ENCODE assay signal across 16 cellular contexts in the genomic region with DNA sequence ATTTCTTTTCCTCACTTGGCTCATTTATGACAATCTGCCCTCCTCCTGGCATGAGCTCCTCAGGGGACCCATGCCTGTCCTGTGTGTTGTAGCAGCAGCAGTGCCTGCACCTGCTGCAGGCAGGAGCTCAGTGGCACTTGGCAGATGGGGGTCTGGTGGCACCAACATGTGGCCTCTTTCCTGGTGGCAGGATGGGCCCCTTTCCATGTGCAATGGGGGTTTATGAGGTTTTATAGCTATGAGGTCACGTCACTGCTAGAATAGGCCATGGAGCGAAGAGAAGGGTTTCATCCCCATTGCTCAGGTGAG. TPM values are rescaled to one million over a fixed set of nuclear protein-coding genes. Genes with fewer than 3 reads are reported as not detected.
DNase-seq lines count a peak whose midpoint lies in the region; ATAC-seq, FAIRE-seq and TF ChIP-seq lines count a peak whose summit lies in the region.
"Had no signal": no experiment of that assay in that cellular context is flagged by ENCODE, and none has a peak within 500 bp of the region (broad histone marks: within the 10 kb centered on the region; RNA-seq: fewer than 3 reads in every experiment).

No MANE protein-coding gene starts in this region.

- ATAC-seq in activated T-cell treated with anti-CD3 and anti-CD28 coated beads, Interleukin-2, amount 50 U/mL, for 4 hours, result no peak
- no peak for ATAC-seq in K562
- no peak for ATAC-seq in stimulated activated effector memory CD8-positive, alpha-beta T cell treated with anti-CD3 and anti-CD28 coated beads, Interleukin-12 subunit alpha, Interleukin-12 subunit beta, amount 100 ng/mL, for 72 hours
- no peak for ATAC-seq in GM18505 (IDR thresholded peaks at IDR 0.05; ENCODE audit: unreplicated experiment)

- 0 out of 2 replicates have a peak, but pooled peaks cover 4% of the 10 kb centered on the region for H3K9me3 ChIP-seq in OCI-LY3 (ENCODE audit: insufficient read depth, low read length)
- H3K9me3 ChIP-seq in K562 (replicated peaks; ENCODE audit: control insufficient read depth, insufficient read depth, low read depth, low read length), result no peaks in the 10 kb centered on the region
- H3K9me3 ChIP-seq: ovary, tibial artery had no signal

- intact Hi-C loops in K562 (cut with micrococcal nuclease), result no loop called here

- H3K27me3 Mint-ChIP-seq in activated T-cell treated with anti-CD3 and anti-CD28 coated beads, Interleukin-2, amount 50 U/mL, for 4 hours (ENCODE audit: low read depth), result no peaks in the 10 kb centered on the region

- peak overlapping the region; percentile 100 for H3K27ac Mint-ChIP-seq in stimulated activated effector memory CD8-positive, alpha-beta T cell treated with anti-CD3 and anti-CD28 coated beads, Interleukin-12 subunit alpha, Interleukin-12 subunit beta, amount 100 ng/mL, for 72 hours
- H3K27ac Mint-ChIP-seq: brain had no signal

- H3K36me3 Mint-ChIP-seq in activated T-cell treated with anti-CD3 and anti-CD28 coated beads, Interleukin-2, amount 50 U/mL, for 4 hours (ENCODE audit: insufficient read depth), result peaks cover 4% of the 10 kb centered on the region
- peaks cover 41% of the 10 kb centered on the region for H3K36me3 Mint-ChIP-seq in stimulated activated effector memory CD8-positive, alpha-beta T cell treated with anti-CD3 and anti-CD28 coated beads, Interleukin-12 subunit alpha, Interleukin-12 subunit beta, amount 100 ng/mL, for 72 hours
- H3K36me3 Mint-ChIP-seq: brain had no signal

- TF ChIP-seq EP300 in K562 (IDR thresholded peaks at IDR 0.05; ENCODE audit: low read length), result no peak

- H3K9me3 Mint-ChIP-seq in activated T-cell treated with anti-CD3 and anti-CD28 coated beads, Interleukin-2, amount 50 U/mL, for 4 hours, result peaks cover 2% of the 10 kb centered on the region
- peaks cover 3% of the 10 kb centered on the region for H3K9me3 Mint-ChIP-seq in stimulated activated effector memory CD8-positive, alpha-beta T cell treated with anti-CD3 and anti-CD28 coated beads, Interleukin-12 subunit alpha, Interleukin-12 subunit beta, amount 100 ng/mL, for 72 hours

- H3K4me1 ChIP-seq in OCI-LY3 (ENCODE audit: low read length) (peaks cover 32% of the 10 kb centered on the region), K562 (replicated peaks in 1 of 2; ENCODE audit: control insufficient read depth in 2 of 2, insufficient read depth in 2 of 2, low read length in 2 of 2) (peaks cover 35 to 68% of the 10 kb centered on the region in 2 experiments; a peak in 4 of 5 replicates)
- H3K4me1 ChIP-seq: tibial artery had no signal

- H4K20me1 ChIP-seq in OCI-LY3 (ENCODE audit: insufficient read depth, low read length), result peaks cover 32% of the 10 kb centered on the region
- H4K20me1 ChIP-seq in K562 (replicated peaks; ENCODE audit: control insufficient read depth, insufficient read depth, low read length), result peaks cover 19% of the 10 kb centered on the region; the same call in 1 of the 2 replicates

- no peak for FAIRE-seq in K562 (lab: Jason Lieb, UNC)

- CTCF ChIA-PET in K562 (lab: Yijun Ruan, JAX; ENCODE audit: low intra/inter-chr PET ratio), result no interaction called here

- TF ChIP-seq RAD21 in K562 (CRISPR knock-in tag; conservative IDR thresholded peaks at IDR 0.05 in 1 of 2, IDR thresholded peaks at IDR 0.05 in 1 of 2), result no peak

- peak overlapping the region; percentile 93 for H3K4me3 Mint-ChIP-seq in activated T-cell treated with anti-CD3 and anti-CD28 coated beads, Interleukin-2, amount 50 U/mL, for 4 hours
- H3K4me3 Mint-ChIP-seq in stimulated activated effector memory CD8-positive, alpha-beta T cell treated with anti-CD3 and anti-CD28 coated beads, Interleukin-12 subunit alpha, Interleukin-12 subunit beta, amount 100 ng/mL, for 72 hours, result peak overlapping the region; percentile 97
- H3K4me3 Mint-ChIP-seq: brain had no signal

- H3K79me2 ChIP-seq in OCI-LY3 (ENCODE audit: low read length) (peaks cover 39% of the 10 kb centered on the region), K562 (ENCODE audit: control insufficient read depth, insufficient read depth, low read length) (peaks cover 98% of the 10 kb centered on the region)

- TF ChIP-seq POLR2A in K562 (conservative IDR thresholded peaks at IDR 0.05), result no peak
- TF ChIP-seq POLR2A in GM18505 (IDR thresholded peaks at IDR 0.05; ENCODE audit: borderline replicate concordance, extremely low read depth, insufficient read depth, insufficient read length), result no peak

- H3K9ac ChIP-seq in OCI-LY3 (ENCODE audit: low read length) (no peak overlapping the region), K562 (ENCODE audit: insufficient read depth in 1 of 2, low read depth in 2 of 2, low read length in 2 of 2) (peak overlapping the region in 1 of 2 experiments; percentile 84; a peak in 2 of 4 replicates)

- peaks cover 3% of the 10 kb centered on the region for H3K9me1 ChIP-seq in K562 (ENCODE audit: control insufficient read depth, insufficient read depth, low read length)

- 55% methylated on average over 2 of the region's 2 CpGs for WGBS in K562 (ENCODE audit: insufficient coverage, low coverage, missing lambda C conversion rate)

- peaks cover 97% of the 10 kb centered on the region for H3K4me1 Mint-ChIP-seq in activated T-cell treated with anti-CD3 and anti-CD28 coated beads, Interleukin-2, amount 50 U/mL, for 4 hours (ENCODE audit: low read depth)
- peaks cover 93% of the 10 kb centered on the region for H3K4me1 Mint-ChIP-seq in stimulated activated effector memory CD8-positive, alpha-beta T cell treated with anti-CD3 and anti-CD28 coated beads, Interleukin-12 subunit alpha, Interleukin-12 subunit beta, amount 100 ng/mL, for 72 hours
- H3K4me1 Mint-ChIP-seq: brain had no signal

- H3K27me3 ChIP-seq in OCI-LY3 (ENCODE audit: low read depth, low read length) (no peaks in the 10 kb centered on the region), K562 (ENCODE audit: control insufficient read depth in 2 of 2, insufficient read depth in 2 of 2, low read length in 2 of 2) (no peaks in the 10 kb centered on the region)
- H3K27me3 ChIP-seq: ovary, tibial artery had no signal

- H3K4me2 ChIP-seq in OCI-LY3 (ENCODE audit: low read length) (peak overlapping the region; percentile 93), K562 (ENCODE audit: insufficient read depth, low read length) (peak overlapping the region; percentile 53; the same call in 1 of the 2 replicates)

- no peak for DNase-seq in activated T-cell treated with anti-CD3 and anti-CD28 coated beads, Interleukin-2, amount 50 U/mL, for 4 hours
- DNase-seq in activated T-cell treated with anti-CD3 and anti-CD28 coated beads, Interleukin-2, amount 50 U/mL, for 48 hours, result no peak
- DNase-seq in K562 (ENCODE audit: extremely low read depth in 1 of 4, low spot score in 3 of 4) (no peak), HuH-7 (ENCODE audit: low spot score) (no peak), CD1c-positive myeloid dendritic cell (ENCODE audit: extremely low spot score) (no peak)
- DNase-seq in stimulated activated effector memory CD8-positive, alpha-beta T cell treated with anti-CD3 and anti-CD28 coated beads, Interleukin-12 subunit alpha, Interleukin-12 subunit beta, amount 100 ng/mL, for 72 hours (ENCODE audit: low spot score in 2 of 2), result no peak
- DNase-seq: DMS 273 treated with DMSO at 0.1 percent for 48 hours, mesendoderm, NCI-H2081 treated with DMSO at 0.1 percent for 48 hours, NCI-H82, SHP77 treated with DMSO at 0.1 percent for 48 hours had no signal

- no TSS peak for BruUV-seq in K562 (replicated peaks; lab: Mats Ljungman, UMichigan)

- H3K27ac ChIP-seq in OCI-LY3 (ENCODE audit: low read length), result no peak overlapping the region
- no peak overlapping the region for H3K27ac ChIP-seq in K562 (ENCODE audit: extremely low read depth, low read depth, low read length)
- H3K27ac ChIP-seq: ovary had no signal

- POLR2A ChIA-PET in K562 (lab: Yijun Ruan, JAX), result interaction anchor here (0.6 to 5.1 kb wide), 8 partner anchors 9 to 54 kb away, joined by 3 to 34 read pairs (median 4); no protein-coding TSS in a partner anchor

- peaks cover 12% of the 10 kb centered on the region for H3K36me3 ChIP-seq in OCI-LY3 (replicated peaks; ENCODE audit: low read depth, low read length)
- H3K36me3 ChIP-seq in K562 (ENCODE audit: control insufficient read depth, insufficient read depth, low read length), result peaks cover 60% of the 10 kb centered on the region
- H3K36me3 ChIP-seq: ovary, tibial artery had no signal

- H2AFZ ChIP-seq in OCI-LY3 (ENCODE audit: low read depth, low read length), result no peak overlapping the region
- no peak overlapping the region for H2AFZ ChIP-seq in K562 (ENCODE audit: low read depth, low read length)

- no peak overlapping the region for H3K4me3 ChIP-seq in OCI-LY3 (ENCODE audit: low read length)
- H3K4me3 ChIP-seq in K562, result no peak overlapping the region
- H3K4me3 ChIP-seq: ovary had no signal

- TF ChIP-seq CTCF in OCI-LY3 (IDR thresholded peaks at IDR 0.05; ENCODE audit: low read depth, low read length) (no peak), K562 (IDR thresholded peaks at IDR 0.05 in 2 of 3, conservative IDR thresholded peaks at IDR 0.05 in 1 of 3; ENCODE audit: insufficient read depth in 2 of 3, low read depth in 1 of 3, low read length in 3 of 3) (no peak)

- in situ Hi-C loops in K562 (cut with MboI), result loop anchor here (25.0 kb wide), 1 partner anchor 1661 kb away; a partner anchor contains a TSS

TF ChIP-seq in K562, 482 proteins besides CTCF, POLR2A, EP300 and RAD21:
- TF ChIP-seq ELF2 (CRISPR knock-in tag; IDR thresholded peaks at IDR 0.05) (no peak), POLR2G (IDR thresholded peaks at IDR 0.05; ENCODE audit: low read depth, low read length) (0 out of 2 replicates have a peak, but pooled peaks have one; percentile 3)

RNA-seq across cellular contexts. Expression of a gene that starts 7.0 kb away (rescaled TPM):
- total RNA-seq in activated T-cell treated with anti-CD3 and anti-CD28 coated beads, Interleukin-2, amount 50 U/mL, for 4 hours, result 10 to 100 TPM; 61.7 to 77.6 (median 70.7) TPM
- 155 and 371 TPM in 2 replicates for total RNA-seq in K562 (2011; cell fraction: chromatin; rRNA removed; ENCODE audit: low replicate concordance)
- 245 and 277 TPM in 2 replicates for total RNA-seq in K562 (2011; cell fraction: nucleolus; rRNA removed)
- 151 and 184 TPM in 2 replicates for total RNA-seq in K562 (2011; cell fraction: nucleoplasm; rRNA removed)
- 59.0 and 73.5 TPM in 2 replicates for total RNA-seq in K562 (2014; rRNA removed)
- 15.9 and 19.0 TPM in 2 replicates for total RNA-seq in K562 (2014; rRNA removed; fragmentation: Illumina TruSeq; extraction: Trizol)
- 28.6 and 29.9 TPM in 2 replicates for total RNA-seq in K562 (2015; rRNA removed; fragmentation: Illumina TruSeq; extraction: Trizol)
- 104 and 108 TPM in 2 replicates for total RNA-seq in K562 (2021)
- 28.6 and 31.0 TPM in 2 replicates for polyA plus RNA-seq in K562 (2011; rRNA removed)
- polyA plus RNA-seq in K562 (2011; cell fraction: cytosol; rRNA removed), result 19.2 and 48.3 TPM in 2 replicates
- polyA plus RNA-seq in K562 (2011; cell fraction: nucleus; rRNA removed), result 193 and 347 TPM in 2 replicates
- 53.4 and 59.6 TPM in 2 replicates for polyA plus RNA-seq in K562 (2012)
- polyA plus RNA-seq in K562 (2014; fragmentation: Illumina TruSeq; extraction: Trizol), result 26.4 and 37.3 TPM in 2 replicates
- polyA plus RNA-seq in K562 (2014; fragmentation: Nextera tagmentation; extraction: Ambion mirVana), result 1 to 10 TPM; 2.3 to 2.4 TPM
- polyA plus RNA-seq in K562 (2014; rRNA removed), result 49.4 and 64.0 TPM in 2 replicates
- polyA minus RNA-seq in K562 (2011; rRNA and poly(A)+ RNA removed), result 27.7 and 54.0 TPM in 2 replicates
- 42.4 and 51.4 TPM in 2 replicates for polyA minus RNA-seq in K562 (2011; cell fraction: cytosol; rRNA and poly(A)+ RNA removed)
- polyA minus RNA-seq in K562 (2011; cell fraction: nucleus; rRNA and poly(A)+ RNA removed), result 109 TPM in 2 replicates
